In genomic region chr20:32929162-32929561, GRCh38 we compare ENCODE assay signal across 10 cellular contexts.
"Had no signal": no experiment of that assay in that cellular context is flagged by ENCODE, and none has a peak within 500 bp of the region (broad histone marks: within the 10 kb centered on the region; RNA-seq: fewer than 3 reads in every experiment).

No MANE protein-coding gene starts in this region.

- H3K4me1 ChIP-seq: HAP-1 had no signal

- H3K4me3 ChIP-seq: GM23248, GM23338, HAP-1 had no signal

- H3K4me2 ChIP-seq: GM23338 had no signal

- H3K27ac ChIP-seq: GM23248 had no signal

- ATAC-seq: GM23338, HCT116 had no signal

- DNase-seq: GM23248, GOT3, H7, H9, HCEC 1CT, HFFc6 had no signal

- FAIRE-seq: H54 had no signal

- H3K36me3 ChIP-seq: HAP-1 had no signal

- H3K9ac ChIP-seq: GM23248 had no signal

- H3K9me3 ChIP-seq: HAP-1 had no signal

- H2AFZ ChIP-seq: GM23248, GM23338 had no signal
